Comparison of ENCODE assay signal across 2 cellular contexts in the genomic region with DNA sequence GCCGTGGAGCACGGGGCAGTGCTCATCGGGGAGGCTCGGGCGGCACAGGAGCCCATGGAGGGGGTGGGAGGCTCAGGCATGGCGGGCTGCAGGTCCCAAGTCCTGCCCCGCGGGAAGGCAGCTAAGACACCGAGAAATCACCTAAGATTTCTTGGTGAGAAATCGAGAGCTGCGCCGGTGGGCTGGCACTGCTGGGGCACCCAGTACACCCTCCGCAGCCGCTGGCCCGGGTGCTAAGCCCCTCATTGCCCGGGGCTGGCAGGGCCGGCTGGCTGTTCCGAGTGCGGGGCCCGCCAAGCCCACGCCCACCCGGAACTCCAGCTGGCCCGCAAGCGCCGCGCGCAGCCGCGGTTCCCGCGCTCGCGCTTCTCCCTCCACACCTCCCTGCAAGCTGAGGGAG.
DNase-seq lines count a peak whose midpoint lies in the region; TF ChIP-seq lines count a peak whose summit lies in the region.
"Not testable (repeated sequence)": the region's sequence is repeated elsewhere in the genome, so short reads cannot be mapped to it uniquely, and the experiment has no call there.

No MANE protein-coding gene starts in this region.

- H3K27ac ChIP-seq in testis, result not testable (repeated sequence)

- peak; percentile 8 for DNase-seq in activated gamma-delta T cell (lab: John Stamatoyannopoulos, UW)
- not testable (repeated sequence) for DNase-seq in testis

- H3K9me3 ChIP-seq in testis, result not testable (repeated sequence)

- H3K4me1 ChIP-seq in testis, result not testable (repeated sequence)

- H3K36me3 ChIP-seq in testis (ENCODE audit: low read depth, missing control alignments), result not testable (repeated sequence)

- TF ChIP-seq POLR2A in testis (IDR thresholded peaks at IDR 0.05), result not testable (repeated sequence)

- intact Hi-C loops in testis (cut with DNase I; ENCODE audit: low total_unique reads), result not testable (repeated sequence)

- H3K4me3 ChIP-seq in testis, result peak overlapping the region; percentile 24 to 49

- not testable (repeated sequence) for H3K27me3 ChIP-seq in testis

- 80 to 95% methylated on average over 1 to 10 of the region's 33 CpGs for WGBS in testis, 2 donors

- not testable (repeated sequence) for TF ChIP-seq CTCF in testis (IDR thresholded peaks at IDR 0.05)
